ENCODE assay signal across 8 cellular contexts in genomic region chr1:45326627-45327591, GRCh38. TPM values are rescaled to one million over a fixed set of nuclear protein-coding genes. Genes with fewer than 3 reads are reported as not detected.
DNase-seq lines count a peak whose midpoint lies in the region; TF ChIP-seq lines count a peak whose summit lies in the region.

HPDL (plus strand) TSS chr1:45326895; CDS start chr1:45327149, 254 bp downstream.

- H3K4me3 ChIP-seq in HL-60 (replicated peaks; ENCODE audit: insufficient read depth, low read length) (peak within 1 kb of the TSS; percentile 64), WERI-Rb-1 (ENCODE audit: low read depth, low read length) (no peak within 1 kb of the TSS)

- no peaks in the 10 kb centered on the region for H3K27me3 ChIP-seq in HL-60 (ENCODE audit: insufficient read depth, poor library complexity, severe bottlenecking)
- H3K27me3 ChIP-seq in WERI-Rb-1 (ENCODE audit: insufficient read depth, low read depth, severe bottlenecking), result no peaks in the 10 kb centered on the region

- peak; percentile 62 for DNase-seq in ELR (ENCODE audit: low read depth)
- peak; percentile 65 to 88 for DNase-seq in HL-60 (ENCODE audit: low read depth in 1 of 2, low spot score in 1 of 2)
- DNase-seq in SKM-1 (lab: John Stamatoyannopoulos, UW; ENCODE audit: unreplicated experiment), result peak; percentile 44
- peak in 53 of 56 donors; percentile 12 to 85 (median 71) for DNase-seq in amygdala (lab: John Stamatoyannopoulos, UW)
- DNase-seq in hippocampal formation (lab: John Stamatoyannopoulos, UW), result peak; percentile 67 to 77
- DNase-seq in renal cortical epithelial cell (ENCODE audit: low read depth), result peak; percentile 16
- no peak for DNase-seq in dedifferentiated amniotic fluid mesenchymal stem cell (ENCODE audit: extremely low spot score)
- DNase-seq in WERI-Rb-1, result no peak

- peaks cover 22% of the 10 kb centered on the region for H3K36me3 ChIP-seq in WERI-Rb-1

- TF ChIP-seq CTCF in HL-60 (IDR thresholded peaks at IDR 0.05; ENCODE audit: insufficient read depth, low read length), result no peak
- TF ChIP-seq CTCF in WERI-Rb-1 (IDR thresholded peaks at IDR 0.05; ENCODE audit: low read depth, low read length), result no peak

- H3K27ac ChIP-seq in HL-60 (replicated peaks) (peak within 1 kb of the TSS; percentile 76), WERI-Rb-1 (no peak within 1 kb of the TSS)

- H3K9me3 ChIP-seq in WERI-Rb-1 (ENCODE audit: severe bottlenecking), result no peaks in the 10 kb centered on the region

RNA-seq across cellular contexts. Expression of gene HPDL, which starts in this region (rescaled TPM):
- total RNA-seq in renal cortical epithelial cell, result 0.30 and 0.52 TPM in 2 replicates

Comparison
In these comparisons a context has a peak if more than half of its experiments do, and no peak if none do; other contexts are left out.
1. Peak in DNase-seq in renal cortical epithelial cell; RNA of the gene not detected or under 1 TPM.
2. DNase-seq: peak in ELR (single experiment), HL-60 (2 of 2), SKM-1 (single experiment), amygdala (53 of 56) and hippocampal formation (2 of 2); none in dedifferentiated amniotic fluid mesenchymal stem cell (single experiment) and WERI-Rb-1 (single experiment).